8 cellular contexts compared by ENCODE assay signal in genomic region chr17:59332890-59333377, GRCh38. TPM values are rescaled to one million over a fixed set of nuclear protein-coding genes. Genes with fewer than 3 reads are reported as not detected.
DNase-seq lines count a peak whose midpoint lies in the region; ATAC-seq, FAIRE-seq and TF ChIP-seq lines count a peak whose summit lies in the region.

No MANE protein-coding gene starts in this region.

- H3K4me1 ChIP-seq in ascending aorta, result peaks cover 9 to 52% of the 10 kb centered on the region in 2 donors
- peaks cover 2 to 5% of the 10 kb centered on the region in 2 donors for H3K4me1 ChIP-seq in small intestine (ENCODE audit: control insufficient read depth in 2 of 2, insufficient read depth in 1 of 2, low read depth in 1 of 2, low read length in 1 of 2)

- FAIRE-seq in small intestine (lab: Jason Lieb, UNC), result no peak

- no peak for ATAC-seq in activated CD8-positive, alpha-beta memory T cell treated with anti-CD3 and anti-CD28 coated beads, Interleukin-2, amount 10 ng/mL, durations not matched to agents 7 days and 5 days
- no peak for ATAC-seq in HG03432 (IDR thresholded peaks at IDR 0.05; ENCODE audit: unreplicated experiment)

- CTCF ChIA-PET in activated CD8-positive, alpha-beta memory T cell treated with anti-CD3 and anti-CD28 coated beads, Interleukin-2, amount 10 ng/mL, durations not matched to agents 7 days and 5 days (lab: Charles Lee), result interaction anchor here (0.7 to 6.7 kb wide), 9 partner anchors 9 to 118 kb away, joined by 3 to 205 read pairs (median 4); no protein-coding TSS in a partner anchor

- H3K4me1 Mint-ChIP-seq in activated CD8-positive, alpha-beta memory T cell treated with anti-CD3 and anti-CD28 coated beads, Interleukin-2, amount 10 ng/mL, durations not matched to agents 7 days and 5 days, result peaks cover 42% of the 10 kb centered on the region
- peaks cover 33 to 42% of the 10 kb centered on the region in 2 donors for H3K4me1 Mint-ChIP-seq in immature natural killer cell

- TF ChIP-seq CTCF in ascending aorta (IDR thresholded peaks at IDR 0.05), result no peak

- H3K27me3 ChIP-seq in ascending aorta (no peaks in the 10 kb centered on the region), small intestine (ENCODE audit: control insufficient read depth in 2 of 2, insufficient read depth in 2 of 2, low read length in 2 of 2) (no peaks in the 10 kb centered on the region)

- no peak for DNase-seq in activated CD8-positive, alpha-beta memory T cell treated with anti-CD3 and anti-CD28 coated beads, Interleukin-2, amount 10 ng/mL, durations not matched to agents 7 days and 5 days
- DNase-seq in activated CD8-positive, alpha-beta memory T cell treated with anti-CD3 and anti-CD28 coated beads, Interleukin-2, amount 50 U/mL, for 4 hours, result no peak
- peak; percentile 33 to 81 for DNase-seq in ascending aorta (ENCODE audit: low spot score in 2 of 2)
- DNase-seq in immature natural killer cell, result no peak
- DNase-seq in small intestine, result no peak
- DNase-seq in activated gamma-delta T cell treated with Interleukin-2 at 50 U/mL for 16 hours, result no peak
- DNase-seq in GF-D8 (lab: John Stamatoyannopoulos, UW), result no peak

- H3K36me3 ChIP-seq in ascending aorta (no peaks in the 10 kb centered on the region), small intestine (ENCODE audit: control insufficient read depth in 2 of 2, insufficient read depth in 2 of 2, low read length in 2 of 2) (no peaks in the 10 kb centered on the region)

- H3K4me3 Mint-ChIP-seq in activated CD8-positive, alpha-beta memory T cell treated with anti-CD3 and anti-CD28 coated beads, Interleukin-2, amount 10 ng/mL, durations not matched to agents 7 days and 5 days, result peak overlapping the region; percentile 85
- peak overlapping the region; percentile 88 to 96 (median 93) for H3K4me3 Mint-ChIP-seq in immature natural killer cell

- no peaks in the 10 kb centered on the region for H3K9me3 Mint-ChIP-seq in activated CD8-positive, alpha-beta memory T cell treated with anti-CD3 and anti-CD28 coated beads, Interleukin-2, amount 10 ng/mL, durations not matched to agents 7 days and 5 days (ENCODE audit: low read depth)
- no peaks in the 10 kb centered on the region for H3K9me3 Mint-ChIP-seq in immature natural killer cell

- no peaks in the 10 kb centered on the region for H3K9me3 ChIP-seq in ascending aorta
- no peaks in the 10 kb centered on the region for H3K9me3 ChIP-seq in small intestine (ENCODE audit: control insufficient read depth, low read depth)

- intact Hi-C loops in ascending aorta (cut with DNase I), result loop anchor here (5.0 kb wide), 1 partner anchor 234 kb away; the partner anchor contains the start of gene DHX40

- WGBS in small intestine, 3 donors, result 30 to 41% (median 35%) methylated on average over 8 of the region's 8 CpGs

- peak overlapping the region; percentile 82 for H3K27ac Mint-ChIP-seq in activated CD8-positive, alpha-beta memory T cell treated with anti-CD3 and anti-CD28 coated beads, Interleukin-2, amount 10 ng/mL, durations not matched to agents 7 days and 5 days
- H3K27ac Mint-ChIP-seq in immature natural killer cell, result peak overlapping the region in 5 of 6 donors; percentile 50 to 89 (median 84)

- H3K27me3 Mint-ChIP-seq in activated CD8-positive, alpha-beta memory T cell treated with anti-CD3 and anti-CD28 coated beads, Interleukin-2, amount 10 ng/mL, durations not matched to agents 7 days and 5 days, result no peaks in the 10 kb centered on the region
- H3K27me3 Mint-ChIP-seq in immature natural killer cell (ENCODE audit: low read depth in 3 of 3), result peaks cover 0 to 4% (median 4%) of the 10 kb centered on the region in 3 donors

- peak overlapping the region; percentile 85 to 99 for H3K4me3 ChIP-seq in ascending aorta
- peak overlapping the region; percentile 87 to 94 for H3K4me3 ChIP-seq in small intestine (ENCODE audit: low read depth in 1 of 2, low read length in 2 of 2)

- no peaks in the 10 kb centered on the region for H3K36me3 Mint-ChIP-seq in activated CD8-positive, alpha-beta memory T cell treated with anti-CD3 and anti-CD28 coated beads, Interleukin-2, amount 10 ng/mL, durations not matched to agents 7 days and 5 days
- no peaks in the 10 kb centered on the region for H3K36me3 Mint-ChIP-seq in immature natural killer cell

- H3K27ac ChIP-seq in ascending aorta (peak overlapping the region; percentile 97 to 99), small intestine (ENCODE audit: low read depth in 1 of 2, low read length in 1 of 2) (peak overlapping the region; percentile 69 to 91)

RNA-seq across cellular contexts. Expression of gene YPEL2, which starts 1.5 kb away (rescaled TPM):
- 10 to 100 TPM in 1 of 2 experiments, 1 to 10 TPM in 1; 9.9 to 12.3 TPM for total RNA-seq in activated CD8-positive, alpha-beta memory T cell treated with anti-CD3 and anti-CD28 coated beads, Interleukin-2, amount 10 ng/mL, durations not matched to agents 7 days and 5 days
- total RNA-seq in ascending aorta, result 10.5 TPM
- polyA plus RNA-seq in immature natural killer cell (10 to 100 TPM in 2 of 3 donors, 1 to 10 TPM in 1; 5.6 to 13.0 (median 11.0) TPM), small intestine (1 to 10 TPM; 4.9 to 8.0 (median 7.6) TPM)

Comparison
In these comparisons a context has a peak if more than half of its experiments do, and no peak if none do; other contexts are left out.
1. DNase-seq: peak in ascending aorta (2 of 2); none in activated CD8-positive, alpha-beta memory T cell treated with anti-CD3 and anti-CD28 coated beads, Interleukin-2, amount 10 ng/mL, durations not matched to agents 7 days and 5 days (single experiment), activated CD8-positive, alpha-beta memory T cell treated with anti-CD3 and anti-CD28 coated beads, Interleukin-2, amount 50 U/mL, for 4 hours (single experiment), immature natural killer cell (0 of 3), small intestine (single experiment), activated gamma-delta T cell treated with Interleukin-2 at 50 U/mL for 16 hours (single experiment) and GF-D8 (single experiment).